ENCODE assay signal across 15 cellular contexts in the genomic region with DNA sequence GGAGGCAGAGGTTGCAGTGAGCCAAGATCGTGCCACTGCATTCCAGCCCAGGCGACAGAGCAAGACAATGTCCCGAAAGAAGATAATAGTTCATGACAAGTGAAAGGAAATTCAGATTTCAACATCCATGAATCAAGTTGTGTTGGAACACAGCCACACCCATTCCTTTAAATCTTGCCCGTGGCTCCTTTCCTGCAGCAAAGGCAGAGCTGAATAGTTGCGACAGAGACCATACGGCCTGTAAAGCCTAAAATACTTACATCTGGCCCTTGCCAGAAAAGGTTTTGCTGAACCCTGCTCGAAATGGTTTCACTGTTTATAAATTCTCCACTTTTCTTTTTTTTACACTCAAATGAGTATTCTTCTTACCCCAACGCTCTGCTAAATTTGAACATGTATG. TPM values are rescaled to one million over a fixed set of nuclear protein-coding genes. Genes with fewer than 3 reads are reported as not detected.
A peak's percentile ranks its signal among the peaks of the same experiment; 100 is the strongest.
DNase-seq lines count a peak whose midpoint lies in the region; ATAC-seq and TF ChIP-seq lines count a peak whose summit lies in the region.
"Had no signal": no experiment of that assay in that cellular context is flagged by ENCODE, and none has a peak within 500 bp of the region (broad histone marks: within the 10 kb centered on the region; RNA-seq: fewer than 3 reads in every experiment).

No MANE protein-coding gene starts in this region.

- no peaks in the 10 kb centered on the region for H4K20me1 ChIP-seq in mammary epithelial cell (ENCODE audit: insufficient read depth, low read length)
- H4K20me1 ChIP-seq: BLaER1 had no signal

- no peaks in the 10 kb centered on the region for H3K36me3 ChIP-seq in mammary epithelial cell (ENCODE audit: insufficient read depth, low read length)
- H3K36me3 ChIP-seq: BLaER1, heart left ventricle, Peyer's patch had no signal

- CTCF ChIA-PET in mammary epithelial cell (lab: Charles Lee; ENCODE audit: low non-redundant PET): interaction anchor here (0.6 to 1.6 kb wide), 3 partner anchors 20 to 253 kb away, joined by 3 to 23 read pairs (median 6); no protein-coding TSS in a partner anchor

- WGBS in mammary epithelial cell (ENCODE audit: low coverage, missing lambda C conversion rate): 48% methylated on average over 6 of the region's 8 CpGs

- dilution Hi-C loops in mammary epithelial cell (cut with HindIII; ENCODE audit: low sequenced_read_pairs): no loop called here

- no peak overlapping the region for H3K9ac ChIP-seq in mammary epithelial cell (ENCODE audit: insufficient read depth, low read length)
- H3K9ac ChIP-seq: BLaER1 had no signal

- no TSS peak for BruUV-seq in mammary epithelial cell (replicated peaks; lab: Mats Ljungman, UMichigan)

- no peak overlapping the region for H3K4me2 ChIP-seq in mammary epithelial cell (ENCODE audit: insufficient read depth, low read depth, low read length)
- H3K4me2 ChIP-seq: BLaER1 had no signal

- no peak overlapping the region for H3K4me3 ChIP-seq in AG09309 (ENCODE audit: control insufficient read depth, low read depth, low read length)
- no peak overlapping the region for H3K4me3 ChIP-seq in mammary epithelial cell (replicated peaks in 1 of 3; ENCODE audit: insufficient read depth in 1 of 3, low read depth in 2 of 3, low read length in 3 of 3)
- H3K4me3 ChIP-seq: BLaER1, dorsolateral prefrontal cortex, heart left ventricle, Peyer's patch had no signal

- ATAC-seq in left lobe of liver: peak; percentile 3
- ATAC-seq: activated naive CD8-positive, alpha-beta T cell treated with anti-CD3 and anti-CD28 coated beads, Interleukin-2, amount 50 U/mL, for 24 hours; heart left ventricle had no signal

- H3K27ac ChIP-seq in mammary epithelial cell (ENCODE audit: insufficient read depth, low read depth, low read length): no peak overlapping the region
- H3K27ac ChIP-seq: BLaER1, Peyer's patch had no signal

- intact Hi-C loops in mammary epithelial cell (cut with micrococcal nuclease): no loop called here

- in situ Hi-C loops in mammary epithelial cell (cut with MboI; ENCODE audit: low sequenced_read_pairs in 2 of 2): loop anchor here in 1 of 2 donors (10.0 kb wide), 1 partner anchor 189 kb away; no protein-coding TSS in a partner anchor

- peaks cover 6% of the 10 kb centered on the region for H3K4me1 ChIP-seq in mammary epithelial cell (ENCODE audit: insufficient read depth, low read length)
- H3K4me1 ChIP-seq: BLaER1 had no signal

- H3K27me3 ChIP-seq in mammary epithelial cell (ENCODE audit: insufficient read depth, low read length): no peaks in the 10 kb centered on the region
- H3K27me3 ChIP-seq: BLaER1, dorsolateral prefrontal cortex, heart left ventricle, Peyer's patch had no signal

- no peak for TF ChIP-seq CTCF in AG09309 (IDR thresholded peaks at IDR 0.05; ENCODE audit: control insufficient read depth, insufficient read depth, low read depth, low read length, missing control alignments)
- TF ChIP-seq CTCF in mammary epithelial cell (conservative IDR thresholded peaks at IDR 0.05 in 1 of 2, IDR thresholded peaks at IDR 0.05 in 1 of 2; ENCODE audit: extremely low read depth in 1 of 2, insufficient read depth in 1 of 2, low read depth in 1 of 2, low read length in 2 of 2): no peak

- no peaks in the 10 kb centered on the region for H3K79me2 ChIP-seq in mammary epithelial cell (ENCODE audit: insufficient read depth, low read length)

- no peaks in the 10 kb centered on the region for H3K9me3 ChIP-seq in mammary epithelial cell (replicated peaks; ENCODE audit: insufficient read depth, low read length)
- H3K9me3 ChIP-seq: BLaER1, heart left ventricle, Peyer's patch had no signal

- H2AFZ ChIP-seq in mammary epithelial cell (ENCODE audit: low read depth, low read length): no peak overlapping the region

- peak; percentile 62 for DNase-seq in AG09309 (ENCODE audit: low read depth)
- DNase-seq in M059J (ENCODE audit: low read depth): peak; percentile 41
- peak; percentile 66 for DNase-seq in mammary epithelial cell
- no peak for DNase-seq in left lobe of liver (ENCODE audit: low spot score)
- DNase-seq in NCI-H1105 (lab: John Stamatoyannopoulos, UW): no peak
- no peak for DNase-seq in NCI-H1436 (lab: John Stamatoyannopoulos, UW)
- no peak for DNase-seq in pons (ENCODE audit: low spot score)
- DNase-seq in SK-N-DZ (ENCODE audit: low spot score): no peak
- DNase-seq: activated CD8-positive, alpha-beta memory T cell treated with anti-CD3 and anti-CD28 coated beads, Interleukin-2, amount 50 U/mL, for 48 hours; activated naive CD8-positive, alpha-beta T cell treated with anti-CD3 and anti-CD28 coated beads, Interleukin-2, amount 50 U/mL, for 24 hours; dorsolateral prefrontal cortex; heart left ventricle; KBM-7; Peyer's patch had no signal

RNA-seq across cellular contexts. Expression of gene ITPK1, which starts 17.8 kb away (rescaled TPM):
- total RNA-seq in M059J (2014; rRNA removed; shearing (Covaris generic)): 5.6 and 10.2 TPM in 2 replicates
- total RNA-seq in mammary epithelial cell (100 to 1,000 TPM in 1 of 2 donors, 10 to 100 TPM in 1; 38.8 to 104 TPM), left lobe of liver (61.3 TPM)
- polyA plus RNA-seq in mammary epithelial cell: 80.2 TPM
- 163 TPM for polyA minus RNA-seq in mammary epithelial cell
- 32.3 and 42.2 TPM in 2 replicates for polyA plus RNA-seq in SK-N-DZ (2014; cell fraction: cytosol; rRNA removed)
- polyA plus RNA-seq in SK-N-DZ (2014; cell fraction: nucleus; rRNA removed): 16.4 and 32.0 TPM in 2 replicates

RNA-seq across cellular contexts. Expression of gene MOAP1, which starts 51.2 kb away (rescaled TPM):
- 9.8 and 10.9 TPM in 2 replicates for total RNA-seq in M059J (2014; rRNA removed; shearing (Covaris generic))
- 10 to 100 TPM; 11.2 to 18.5 TPM for total RNA-seq in mammary epithelial cell
- 8.3 TPM for polyA plus RNA-seq in mammary epithelial cell
- polyA minus RNA-seq in mammary epithelial cell: 1.1 TPM
- total RNA-seq in left lobe of liver: 10.4 TPM
- polyA plus RNA-seq in SK-N-DZ (2014; cell fraction: cytosol; rRNA removed): 46.6 and 53.6 TPM in 2 replicates
- polyA plus RNA-seq in SK-N-DZ (2014; cell fraction: nucleus; rRNA removed): 14.1 and 19.0 TPM in 2 replicates

RNA-seq across cellular contexts. Expression of gene LYSET, which starts 51.6 kb away (rescaled TPM):
- total RNA-seq in M059J (2014; rRNA removed; shearing (Covaris generic)): 8.2 and 11.6 TPM in 2 replicates
- total RNA-seq in mammary epithelial cell: 10 to 100 TPM; 10.5 to 14.0 TPM
- polyA plus RNA-seq in mammary epithelial cell: 8.2 TPM
- not detected for polyA minus RNA-seq in mammary epithelial cell
- total RNA-seq in left lobe of liver: 8.1 TPM
- polyA plus RNA-seq in SK-N-DZ (2014; cell fraction: cytosol; rRNA removed): 7.7 and 12.0 TPM in 2 replicates
- polyA plus RNA-seq in SK-N-DZ (2014; cell fraction: nucleus; rRNA removed): 3.9 and 9.5 TPM in 2 replicates

Comparison
In these comparisons a context has a peak if more than half of its experiments do, and no peak if none do; other contexts are left out.
1. DNase-seq: peak in AG09309 (single experiment), M059J (single experiment) and mammary epithelial cell (single experiment); none in left lobe of liver (single experiment), NCI-H1105 (single experiment), NCI-H1436 (single experiment), pons (single experiment) and SK-N-DZ (single experiment).